Comparison of ENCODE assay signal across 8 cellular contexts in the genomic region with DNA sequence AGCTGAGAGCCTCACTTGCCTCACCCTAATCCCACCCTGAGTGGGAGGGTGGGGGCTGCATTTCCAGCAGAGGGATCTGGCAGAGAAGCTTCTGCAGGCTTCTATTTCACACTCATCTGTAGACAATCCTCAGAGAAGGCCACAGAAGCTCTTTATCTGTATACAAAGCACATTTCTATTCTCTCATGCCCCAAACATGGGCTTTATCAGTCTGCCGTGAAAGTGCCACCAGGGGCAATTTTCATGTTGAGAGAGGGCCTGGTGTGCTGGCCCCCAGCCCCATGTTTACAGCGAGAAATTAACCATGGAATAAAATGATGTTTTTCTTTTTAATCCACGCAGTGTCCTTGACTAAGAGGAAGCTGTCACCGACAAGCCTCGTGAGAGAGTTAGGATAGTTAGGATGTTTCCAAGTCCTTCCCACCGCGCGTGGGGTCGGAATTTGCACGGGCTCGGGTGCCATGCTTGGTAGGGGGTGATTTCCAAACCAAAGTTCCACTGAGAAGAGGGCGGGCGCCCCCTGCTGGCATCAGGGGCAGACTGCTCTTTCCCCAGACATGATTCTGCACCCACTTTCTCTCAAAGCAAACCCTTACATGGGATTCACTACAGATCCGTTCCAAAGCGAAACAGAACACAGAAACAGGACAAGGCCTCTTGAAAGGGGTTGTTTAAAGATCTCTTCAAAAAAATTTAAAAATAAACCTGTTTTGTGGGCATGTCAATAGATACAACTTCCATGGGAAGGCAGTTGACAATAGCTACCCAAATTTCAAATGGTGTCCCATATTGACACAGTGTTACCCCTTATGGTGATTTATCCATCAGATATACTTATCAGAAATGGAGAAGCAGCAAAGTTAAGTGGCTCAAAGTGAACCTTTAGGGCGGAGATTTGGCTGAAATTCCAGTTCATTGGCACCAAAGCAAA. TPM values are rescaled to one million over a fixed set of nuclear protein-coding genes. Genes with fewer than 3 reads are reported as not detected.
A peak's percentile ranks its signal among the peaks of the same experiment; 100 is the strongest.
DNase-seq lines count a peak whose midpoint lies in the region; ATAC-seq and TF ChIP-seq lines count a peak whose summit lies in the region.

No MANE protein-coding gene starts in this region.

- peaks cover 20% of the 10 kb centered on the region for H3K4me1 ChIP-seq in GM23338 (ENCODE audit: insufficient read depth)

- H3K27me3 Mint-ChIP-seq in GM23338 (ENCODE audit: insufficient read depth, low read depth, poor library complexity), result peaks cover 10% of the 10 kb centered on the region
- H3K27me3 Mint-ChIP-seq in effector memory CD8-positive, alpha-beta T cell, result peaks cover 0 to 10% of the 10 kb centered on the region in 2 donors

- no peak overlapping the region for H3K4me3 ChIP-seq in GM23338

- no peaks in the 10 kb centered on the region for H3K27me3 ChIP-seq in GM23338 (ENCODE audit: insufficient read depth)

- H3K9me3 Mint-ChIP-seq in GM23338, result peaks cover 37% of the 10 kb centered on the region
- no peaks in the 10 kb centered on the region for H3K9me3 Mint-ChIP-seq in effector memory CD8-positive, alpha-beta T cell

- H3K36me3 Mint-ChIP-seq in GM23338 (ENCODE audit: low read depth), result peaks cover 19% of the 10 kb centered on the region; the same call in 2 of the 3 replicates
- H3K36me3 Mint-ChIP-seq in effector memory CD8-positive, alpha-beta T cell (ENCODE audit: insufficient read depth), result peaks cover 7% of the 10 kb centered on the region

- no peaks in the 10 kb centered on the region for H3K9me2 ChIP-seq in GM23338 (ENCODE audit: insufficient read depth)

- H2AFZ ChIP-seq in GM23338, result no peak overlapping the region

- peak; percentile 90 to 92 for TF ChIP-seq CTCF in GM23338 (conservative IDR thresholded peaks at IDR 0.05; ENCODE audit: low read depth in 2 of 2)

- no peak overlapping the region for H3K27ac ChIP-seq in GM23338 (ENCODE audit: low read depth)

- H3K4me2 ChIP-seq in GM23338, result 0 out of 2 replicates have a peak overlapping the region, but pooled peaks have one; percentile 53

- no peaks in the 10 kb centered on the region for H3K79me2 ChIP-seq in GM23338 (replicated peaks; ENCODE audit: insufficient read depth)

- peaks cover 9% of the 10 kb centered on the region for H3K4me1 Mint-ChIP-seq in GM23338
- peaks cover 0 to 1% of the 10 kb centered on the region in 2 donors for H3K4me1 Mint-ChIP-seq in effector memory CD8-positive, alpha-beta T cell (ENCODE audit: low read depth in 2 of 2)

- no peak overlapping the region for H3K27ac Mint-ChIP-seq in GM23338
- no peak overlapping the region for H3K27ac Mint-ChIP-seq in effector memory CD8-positive, alpha-beta T cell

- H3K4me3 Mint-ChIP-seq in GM23338, result no peak overlapping the region
- H3K4me3 Mint-ChIP-seq in effector memory CD8-positive, alpha-beta T cell, result no peak overlapping the region

- H3F3A ChIP-seq in GM23338 (replicated peaks; ENCODE audit: low read depth), result no peaks in the 10 kb centered on the region

- peak; percentile 80 for DNase-seq in AG08396 (ENCODE audit: low spot score)
- DNase-seq in GM23338 (ENCODE audit: low spot score), result peak; percentile 83
- peak; percentile 33 for DNase-seq in NCI-H510A (lab: John Stamatoyannopoulos, UW)
- peak; percentile 15 to 61 for DNase-seq in activated CD8-positive, alpha-beta memory T cell treated with anti-CD3 and anti-CD28 coated beads for 1 hour (ENCODE audit: extremely low read depth in 1 of 2, low read depth in 1 of 2)
- peak; percentile 10 to 30 (median 20) for DNase-seq in effector memory CD8-positive, alpha-beta T cell
- peak; percentile 81 for DNase-seq in midbrain (lab: John Stamatoyannopoulos, UW)
- peak; percentile 26 to 43 for DNase-seq in stimulated activated CD8-positive, alpha-beta memory T cell treated with anti-CD3 and anti-CD28 coated beads, Interleukin-4, amount 100 ng/mL, for 1 hour (ENCODE audit: low read depth in 2 of 2, low spot score in 1 of 2)

- H4K20me1 ChIP-seq in GM23338 (replicated peaks; ENCODE audit: insufficient read depth), result no peaks in the 10 kb centered on the region

- H3K36me3 ChIP-seq in GM23338 (ENCODE audit: insufficient read depth), result no peaks in the 10 kb centered on the region

- ATAC-seq in GM23338 (peak; percentile 81), HG03457 (IDR thresholded peaks at IDR 0.05; ENCODE audit: unreplicated experiment) (no peak)
- ATAC-seq in effector memory CD8-positive, alpha-beta T cell (replicated peaks), result no peak

TF ChIP-seq in GM23338, 12 proteins besides CTCF, POLR2A, EP300 and RAD21:
- TF ChIP-seq JUNB (IDR thresholded peaks at IDR 0.05; ENCODE audit: unreplicated experiment), result no peak
- TF ChIP-seq, protein P1, sequence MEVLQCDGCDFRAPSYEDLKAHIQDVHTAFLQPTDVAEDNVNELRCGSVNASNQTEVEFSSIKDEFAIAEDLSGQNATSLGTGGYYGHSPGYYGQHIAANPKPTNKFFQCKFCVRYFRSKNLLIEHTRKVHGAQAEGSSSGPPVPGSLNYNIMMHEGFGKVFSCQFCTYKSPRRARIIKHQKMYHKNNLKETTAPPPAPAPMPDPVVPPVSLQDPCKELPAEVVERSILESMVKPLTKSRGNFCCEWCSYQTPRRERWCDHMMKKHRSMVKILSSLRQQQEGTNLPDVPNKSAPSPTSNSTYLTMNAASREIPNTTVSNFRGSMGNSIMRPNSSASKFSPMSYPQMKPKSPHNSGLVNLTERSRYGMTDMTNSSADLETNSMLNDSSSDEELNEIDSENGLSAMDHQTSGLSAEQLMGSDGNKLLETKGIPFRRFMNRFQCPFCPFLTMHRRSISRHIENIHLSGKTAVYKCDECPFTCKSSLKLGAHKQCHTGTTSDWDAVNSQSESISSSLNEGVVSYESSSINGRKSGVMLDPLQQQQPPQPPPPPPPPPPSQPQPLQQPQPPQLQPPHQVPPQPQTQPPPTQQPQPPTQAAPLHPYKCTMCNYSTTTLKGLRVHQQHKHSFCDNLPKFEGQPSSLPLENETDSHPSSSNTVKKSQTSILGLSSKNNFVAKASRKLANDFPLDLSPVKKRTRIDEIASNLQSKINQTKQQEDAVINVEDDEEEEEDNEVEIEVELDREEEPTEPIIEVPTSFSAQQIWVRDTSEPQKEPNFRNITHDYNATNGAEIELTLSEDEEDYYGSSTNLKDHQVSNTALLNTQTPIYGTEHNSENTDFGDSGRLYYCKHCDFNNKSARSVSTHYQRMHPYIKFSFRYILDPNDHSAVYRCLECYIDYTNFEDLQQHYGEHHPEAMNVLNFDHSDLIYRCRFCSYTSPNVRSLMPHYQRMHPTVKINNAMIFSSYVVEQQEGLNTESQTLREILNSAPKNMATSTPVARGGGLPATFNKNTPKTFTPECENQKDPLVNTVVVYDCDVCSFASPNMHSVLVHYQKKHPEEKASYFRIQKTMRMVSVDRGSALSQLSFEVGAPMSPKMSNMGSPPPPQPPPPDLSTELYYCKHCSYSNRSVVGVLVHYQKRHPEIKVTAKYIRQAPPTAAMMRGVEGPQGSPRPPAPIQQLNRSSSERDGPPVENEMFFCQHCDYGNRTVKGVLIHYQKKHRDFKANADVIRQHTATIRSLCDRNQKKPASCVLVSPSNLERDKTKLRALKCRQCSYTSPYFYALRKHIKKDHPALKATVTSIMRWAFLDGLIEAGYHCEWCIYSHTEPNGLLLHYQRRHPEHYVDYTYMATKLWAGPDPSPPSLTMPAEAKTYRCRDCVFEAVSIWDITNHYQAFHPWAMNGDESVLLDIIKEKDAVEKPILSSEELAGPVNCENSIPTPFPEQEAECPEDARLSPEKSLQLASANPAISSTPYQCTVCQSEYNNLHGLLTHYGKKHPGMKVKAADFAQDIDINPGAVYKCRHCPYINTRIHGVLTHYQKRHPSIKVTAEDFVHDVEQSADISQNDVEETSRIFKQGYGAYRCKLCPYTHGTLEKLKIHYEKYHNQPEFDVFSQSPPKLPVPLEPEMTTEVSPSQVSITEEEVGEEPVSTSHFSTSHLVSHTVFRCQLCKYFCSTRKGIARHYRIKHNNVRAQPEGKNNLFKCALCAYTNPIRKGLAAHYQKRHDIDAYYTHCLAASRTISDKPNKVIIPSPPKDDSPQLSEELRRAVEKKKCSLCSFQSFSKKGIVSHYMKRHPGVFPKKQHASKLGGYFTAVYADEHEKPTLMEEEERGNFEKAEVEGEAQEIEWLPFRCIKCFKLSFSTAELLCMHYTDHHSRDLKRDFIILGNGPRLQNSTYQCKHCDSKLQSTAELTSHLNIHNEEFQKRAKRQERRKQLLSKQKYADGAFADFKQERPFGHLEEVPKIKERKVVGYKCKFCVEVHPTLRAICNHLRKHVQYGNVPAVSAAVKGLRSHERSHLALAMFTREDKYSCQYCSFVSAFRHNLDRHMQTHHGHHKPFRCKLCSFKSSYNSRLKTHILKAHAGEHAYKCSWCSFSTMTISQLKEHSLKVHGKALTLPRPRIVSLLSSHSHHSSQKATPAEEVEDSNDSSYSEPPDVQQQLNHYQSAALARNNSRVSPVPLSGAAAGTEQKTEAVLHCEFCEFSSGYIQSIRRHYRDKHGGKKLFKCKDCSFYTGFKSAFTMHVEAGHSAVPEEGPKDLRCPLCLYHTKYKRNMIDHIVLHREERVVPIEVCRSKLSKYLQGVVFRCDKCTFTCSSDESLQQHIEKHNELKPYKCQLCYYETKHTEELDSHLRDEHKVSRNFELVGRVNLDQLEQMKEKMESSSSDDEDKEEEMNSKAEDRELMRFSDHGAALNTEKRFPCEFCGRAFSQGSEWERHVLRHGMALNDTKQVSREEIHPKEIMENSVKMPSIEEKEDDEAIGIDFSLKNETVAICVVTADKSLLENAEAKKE (CRISPR knock-in tag; IDR thresholded peaks at IDR 0.05), result no peak
- TF ChIP-seq POLR2AphosphoS5 (IDR thresholded peaks at IDR 0.05; ENCODE audit: low read depth), result no peak
- TF ChIP-seq, protein P2, sequence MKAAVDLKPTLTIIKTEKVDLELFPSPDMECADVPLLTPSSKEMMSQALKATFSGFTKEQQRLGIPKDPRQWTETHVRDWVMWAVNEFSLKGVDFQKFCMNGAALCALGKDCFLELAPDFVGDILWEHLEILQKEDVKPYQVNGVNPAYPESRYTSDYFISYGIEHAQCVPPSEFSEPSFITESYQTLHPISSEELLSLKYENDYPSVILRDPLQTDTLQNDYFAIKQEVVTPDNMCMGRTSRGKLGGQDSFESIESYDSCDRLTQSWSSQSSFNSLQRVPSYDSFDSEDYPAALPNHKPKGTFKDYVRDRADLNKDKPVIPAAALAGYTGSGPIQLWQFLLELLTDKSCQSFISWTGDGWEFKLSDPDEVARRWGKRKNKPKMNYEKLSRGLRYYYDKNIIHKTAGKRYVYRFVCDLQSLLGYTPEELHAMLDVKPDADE (IDR thresholded peaks at IDR 0.05), result no peak
- TF ChIP-seq ZNF331 (CRISPR knock-in tag; IDR thresholded peaks at IDR 0.05; ENCODE audit: low read depth), result no peak
- TF ChIP-seq EZH2 (IDR thresholded peaks at IDR 0.05; ENCODE audit: low read depth, unreplicated experiment), result no peak

RNA-seq across cellular contexts. Expression of gene BDKRB1, which starts 19.4 kb away (rescaled TPM):
- total RNA-seq in GM23338 (2014; rRNA removed; shearing (Covaris generic)), result not detected in 2 replicates
- polyA plus RNA-seq in GM23338 (2016; fragmentation: Nextera tagmentation; extraction: Ambion mirVana), result not detected in 2 replicates

Comparison
In these comparisons a context has a peak if more than half of its experiments do, and no peak if none do; other contexts are left out.
1. DNase-seq: peak in every context shown above with its lines; median percentile 83 in GM23338; 81 in midbrain; 80 in AG08396; 38 in activated CD8-positive, alpha-beta memory T cell treated with anti-CD3 and anti-CD28 coated beads for 1 hour; 34 in stimulated activated CD8-positive, alpha-beta memory T cell treated with anti-CD3 and anti-CD28 coated beads, Interleukin-4, amount 100 ng/mL, for 1 hour; 33 in NCI-H510A; 20 in effector memory CD8-positive, alpha-beta T cell.